ENCODE assay signal across 7 cellular contexts in the genomic region with DNA sequence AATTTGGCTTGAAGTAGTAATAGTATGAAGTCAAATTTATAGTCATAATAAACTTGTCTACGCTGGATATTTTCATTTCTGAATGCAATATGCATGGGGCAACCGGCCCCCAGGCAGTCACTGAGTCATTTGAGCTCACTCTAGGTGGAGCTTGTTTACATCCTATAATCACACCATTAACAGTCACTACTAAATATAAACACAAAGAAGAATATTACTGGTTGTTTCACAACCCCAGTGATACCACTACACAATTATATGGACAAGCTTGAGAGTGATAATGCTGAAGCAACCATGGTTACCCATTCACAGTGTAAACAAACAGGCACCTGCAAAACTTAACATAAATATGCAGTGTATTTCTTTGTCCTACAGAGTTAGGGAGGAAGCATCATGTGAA.
DNase-seq lines count a peak whose midpoint lies in the region; ATAC-seq and TF ChIP-seq lines count a peak whose summit lies in the region.

No MANE protein-coding gene starts in this region.

- no peaks in the 10 kb centered on the region for H3K79me2 ChIP-seq in OCI-LY7 (ENCODE audit: insufficient read depth, low read depth, low read length)

- H3K9me3 ChIP-seq in OCI-LY7 (ENCODE audit: low read length), result no peaks in the 10 kb centered on the region; the same call in 1 of the 2 replicates
- no peaks in the 10 kb centered on the region for H3K9me3 ChIP-seq in SJCRH30 (replicated peaks)

- POLR2A ChIA-PET in OCI-LY7 (lab: Charles Lee), result interaction anchor here (1.9 kb wide), 1 partner anchor 9 kb away, joined by 6 read pairs; no protein-coding TSS in a partner anchor

- no peak overlapping the region for H3K27ac ChIP-seq in OCI-LY7 (ENCODE audit: low read depth, low read length, poor library complexity, severe bottlenecking)
- H3K27ac ChIP-seq in SJCRH30, result no peak overlapping the region

- peak; percentile 61 for DNase-seq in NCI-H460 (ENCODE audit: extremely low read depth, low read depth)
- DNase-seq in left colon, result no peak
- no peak for DNase-seq in activated naive CD4-positive, alpha-beta T cell (lab: John Stamatoyannopoulos, UW)
- DNase-seq in OCI-LY7 (ENCODE audit: low spot score), result no peak
- no peak for DNase-seq in SJCRH30

- no peak overlapping the region for H3K4me2 ChIP-seq in OCI-LY7 (ENCODE audit: low read length)

- CTCF ChIA-PET in OCI-LY7 (lab: Charles Lee; ENCODE audit: unreplicated experiment), result no interaction called here

- no peaks in the 10 kb centered on the region for H3K36me3 ChIP-seq in OCI-LY7 (ENCODE audit: insufficient read depth, low read length)
- H3K36me3 ChIP-seq in SJCRH30, result no peaks in the 10 kb centered on the region

- intact Hi-C loops in left colon (cut with DNase I, micrococcal nuclease) (no loop called here), OCI-LY7 (cut with micrococcal nuclease; ENCODE audit: unreplicated experiment) (no loop called here)

- ATAC-seq in GM19351 (IDR thresholded peaks at IDR 0.05; ENCODE audit: unreplicated experiment) (peak; percentile 80), HG02970 (IDR thresholded peaks at IDR 0.05; ENCODE audit: low FRiP score, unreplicated experiment) (peak; percentile 63), left colon (peak; percentile 62)

- no peak for TF ChIP-seq CTCF in OCI-LY7 (conservative IDR thresholded peaks at IDR 0.05; ENCODE audit: low read length)

- no peak overlapping the region for H2AFZ ChIP-seq in OCI-LY7 (ENCODE audit: low read length)

- H3K4me1 ChIP-seq in OCI-LY7 (ENCODE audit: insufficient read depth, low read length, poor library complexity, severe bottlenecking) (peaks cover 26% of the 10 kb centered on the region), SJCRH30 (peaks cover 11% of the 10 kb centered on the region)

- no peaks in the 10 kb centered on the region for H3K9me2 ChIP-seq in OCI-LY7 (ENCODE audit: insufficient read depth, low read length)

- BruUV-seq in OCI-LY7 (replicated peaks; lab: Mats Ljungman, UMichigan), result no TSS peak

- no peaks in the 10 kb centered on the region for H4K20me1 ChIP-seq in OCI-LY7 (ENCODE audit: insufficient read depth, low read length)

- no peak overlapping the region for H3K4me3 ChIP-seq in OCI-LY7 (ENCODE audit: low read depth, low read length, poor library complexity, severe bottlenecking)
- no peak overlapping the region for H3K4me3 ChIP-seq in SJCRH30

- H3K27me3 ChIP-seq in SJCRH30, result no peaks in the 10 kb centered on the region
